ENCODE assay signal across 1 cellular context in genomic region chr3:50089603-50089945, GRCh38.
TF ChIP-seq lines count a peak whose summit lies in the region.

No MANE protein-coding gene starts in this region.

TF ChIP-seq in GM23338, 12 proteins besides CTCF, POLR2A, EP300 and RAD21 (continued from another document):
- TF ChIP-seq ZNF462 (CRISPR knock-in tag; IDR thresholded peaks at IDR 0.05) (no peak), JUNB (IDR thresholded peaks at IDR 0.05; ENCODE audit: unreplicated experiment) (no peak), ZNF331 (CRISPR knock-in tag; IDR thresholded peaks at IDR 0.05; ENCODE audit: low read depth) (no peak), STAT1 (IDR thresholded peaks at IDR 0.05; ENCODE audit: unreplicated experiment) (no peak), EZH2 (IDR thresholded peaks at IDR 0.05; ENCODE audit: low read depth, unreplicated experiment) (no peak)
